In the genomic region with DNA sequence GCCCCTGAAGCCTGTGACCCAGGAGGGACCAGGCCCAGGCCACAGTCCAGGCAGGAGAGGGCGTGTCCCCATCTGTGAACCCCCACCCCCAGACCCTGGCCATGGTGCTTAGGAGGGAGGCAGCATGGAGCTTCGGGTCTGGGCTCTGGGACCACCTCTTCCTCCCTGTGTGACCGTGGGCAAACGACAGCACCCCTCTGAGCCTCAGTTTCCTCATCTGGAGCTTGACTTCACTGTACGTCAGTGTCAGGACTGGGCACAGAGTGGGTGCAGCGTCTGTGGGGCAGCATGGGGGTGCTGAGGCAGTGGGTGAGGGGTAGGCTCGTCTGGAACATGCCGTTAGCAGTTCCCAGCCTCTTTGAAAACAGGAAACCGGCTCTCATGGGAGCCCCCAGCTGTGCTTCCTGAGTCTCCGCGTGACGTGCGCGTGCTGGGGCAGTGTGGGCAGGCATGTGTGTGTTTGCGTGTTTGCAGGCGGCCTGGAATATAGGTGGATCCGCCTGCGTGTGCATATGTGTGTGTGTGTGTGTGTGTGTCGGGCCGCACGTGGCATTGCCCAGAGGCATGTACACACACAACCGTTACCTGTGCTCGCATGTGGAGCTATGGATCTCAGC, we compare ENCODE assay signal across 8 cellular contexts. TPM values are rescaled to one million over a fixed set of nuclear protein-coding genes. Genes with fewer than 3 reads are reported as not detected.
DNase-seq lines count a peak whose midpoint lies in the region; ATAC-seq and TF ChIP-seq lines count a peak whose summit lies in the region.

No MANE protein-coding gene starts in this region.

- peak overlapping the region; percentile 78 to 87 for H3K27ac ChIP-seq in mucosa of rectum (ENCODE audit: low read depth in 2 of 2, low read length in 2 of 2)
- peak overlapping the region in 1 of 2 donors; percentile 18 for H3K27ac ChIP-seq in aorta (ENCODE audit: low read depth in 1 of 2, low read length in 2 of 2)

- H3K4me1 ChIP-seq in mucosa of rectum (ENCODE audit: control insufficient read depth in 2 of 2, insufficient read depth in 2 of 2, low read length in 2 of 2) (peaks cover 28 to 36% of the 10 kb centered on the region in 2 donors), aorta (ENCODE audit: control insufficient read depth in 1 of 2, insufficient read depth in 2 of 2, low read length in 2 of 2) (peaks cover 2 to 4% of the 10 kb centered on the region in 2 donors)

- H3K36me3 ChIP-seq in mucosa of rectum (ENCODE audit: control insufficient read depth in 2 of 2, insufficient read depth in 2 of 2, low read length in 2 of 2) (no peaks in the 10 kb centered on the region), aorta (ENCODE audit: control insufficient read depth in 1 of 2, insufficient read depth in 2 of 2, low read length in 1 of 2) (no peaks in the 10 kb centered on the region)

- WGBS in aorta, 2 donors: 50 to 53% methylated on average over 23 of the region's 23 CpGs

- DNase-seq in T-helper 9 cell (peak; percentile 72), choroid plexus epithelial cell (ENCODE audit: low read depth) (peak; percentile 96), aorta (peak; percentile 87 to 95), 8988T (no peak)

- peak overlapping the region in 1 of 2 donors; percentile 14 for H3K9ac ChIP-seq in mucosa of rectum (ENCODE audit: low read depth in 1 of 2, low read length in 2 of 2)

- H3K9me3 ChIP-seq in mucosa of rectum (ENCODE audit: control insufficient read depth in 2 of 2, low read length in 2 of 2) (no peaks in the 10 kb centered on the region), aorta (ENCODE audit: control insufficient read depth, low read length) (no peaks in the 10 kb centered on the region)

- H3K4me3 ChIP-seq in choroid plexus epithelial cell (ENCODE audit: low read depth, low read length) (no peak overlapping the region), mucosa of rectum (ENCODE audit: low read length in 2 of 2) (no peak overlapping the region), aorta (ENCODE audit: low read length in 2 of 2) (no peak overlapping the region)

- peak; percentile 35 for ATAC-seq in GM21825 (IDR thresholded peaks at IDR 0.05; ENCODE audit: unreplicated experiment)
- peak; percentile 45 for ATAC-seq in aorta (ENCODE audit: low FRiP score)
- ATAC-seq in GM18858 (IDR thresholded peaks at IDR 0.05; ENCODE audit: unreplicated experiment): no peak
- no peak for ATAC-seq in HG03520 (IDR thresholded peaks at IDR 0.05; ENCODE audit: unreplicated experiment)

- no peaks in the 10 kb centered on the region for H3K27me3 ChIP-seq in mucosa of rectum (ENCODE audit: control insufficient read depth in 2 of 2, insufficient read depth in 2 of 2, low read length in 2 of 2)
- no peaks in the 10 kb centered on the region for H3K27me3 ChIP-seq in aorta (ENCODE audit: control insufficient read depth in 1 of 2, insufficient read depth in 2 of 2, low read length in 1 of 2)

- intact Hi-C loops in aorta (cut with DNase I): no loop called here

- no peak for TF ChIP-seq CTCF in choroid plexus epithelial cell (conservative IDR thresholded peaks at IDR 0.05; ENCODE audit: low read depth, low read length)

RNA-seq across cellular contexts. Expression of a gene that starts 15.7 kb away (rescaled TPM):
- 10 to 100 TPM; 40.6 to 60.5 TPM for total RNA-seq in aorta
- polyA plus RNA-seq in aorta: 100 to 1,000 TPM in 1 of 2 donors, 10 to 100 TPM in 1; 82.5 to 104 TPM

RNA-seq across cellular contexts. Expression of a gene that starts 56.8 kb away (rescaled TPM):
- total RNA-seq in aorta: under 1 TPM in 1 of 2 donors, not detected in 1; 0.13 TPM
- polyA plus RNA-seq in aorta: under 1 TPM in 1 of 2 donors, not detected in 1; 0.13 TPM

Comparison
In these comparisons a context has a peak if more than half of its experiments do, and no peak if none do; other contexts are left out.
1. ATAC-seq: peak in GM21825 (single experiment) and aorta (single experiment); none in GM18858 (single experiment) and HG03520 (single experiment).